Comparison of ENCODE assay signal across 16 cellular contexts in genomic region chr5:10301266-10301665, GRCh38. TPM values are rescaled to one million over a fixed set of nuclear protein-coding genes. Genes with fewer than 3 reads are reported as not detected.
DNase-seq lines count a peak whose midpoint lies in the region; ATAC-seq, FAIRE-seq and TF ChIP-seq lines count a peak whose summit lies in the region.
"Had no signal": no experiment of that assay in that cellular context is flagged by ENCODE, and none has a peak within 500 bp of the region (broad histone marks: within the 10 kb centered on the region; RNA-seq: fewer than 3 reads in every experiment).

No MANE protein-coding gene starts in this region.

- H3K4me2 ChIP-seq in A549: peak overlapping the region; percentile 38; the same call in 2 of the 3 replicates

- H3K4me3 ChIP-seq in A549: no peak overlapping the region
- peak overlapping the region; percentile 21 to 35 for H3K4me3 ChIP-seq in right atrium auricular region
- H3K4me3 ChIP-seq: SK-N-MC had no signal

- no peak for FAIRE-seq in A549 (lab: Jason Lieb, UNC)

- TF ChIP-seq POLR2A in A549 (IDR thresholded peaks at IDR 0.05; ENCODE audit: low read length): no peak

- no peak overlapping the region; a peak in 2 of 6 replicates for H3K27ac ChIP-seq in A549
- H3K27ac ChIP-seq in right atrium auricular region: peak overlapping the region; percentile 69 to 81
- H3K27ac ChIP-seq: SK-N-MC had no signal

- 72% methylated on average over 7 of the region's 7 CpGs for WGBS in A549 (ENCODE audit: missing lambda C conversion rate)

- CTCF ChIA-PET in A549 (lab: Yijun Ruan, JAX): no interaction called here
- CTCF ChIA-PET in HEK293T (lab: Yijun Ruan, JAX): no interaction called here

- no peak for TF ChIP-seq EP300 in A549 (IDR thresholded peaks at IDR 0.05)
- TF ChIP-seq EP300 in Ishikawa (IDR thresholded peaks at IDR 0.05; ENCODE audit: borderline replicate concordance): no peak

- peaks cover 20% of the 10 kb centered on the region for H3K4me1 ChIP-seq in A549
- peaks cover 0 to 9% of the 10 kb centered on the region in 2 donors for H3K4me1 ChIP-seq in right atrium auricular region

- H3K9me3 ChIP-seq in A549 (no peaks in the 10 kb centered on the region), right atrium auricular region (no peaks in the 10 kb centered on the region)

- in situ Hi-C loops in ACHN (cut with HindIII; ENCODE audit: low pct_ligation_motif_present, low pct_unique_long_range_greater_than_20kb, low sequenced_read_pairs): no loop called here

- H3K36me3 ChIP-seq in right atrium auricular region: no peaks in the 10 kb centered on the region

- no peaks in the 10 kb centered on the region for H3K27me3 ChIP-seq in right atrium auricular region

- TF ChIP-seq RAD21 in A549 (conservative IDR thresholded peaks at IDR 0.05 in 1 of 2, IDR thresholded peaks at IDR 0.05 in 1 of 2): no peak
- no peak for TF ChIP-seq RAD21 in Ishikawa (IDR thresholded peaks at IDR 0.05; ENCODE audit: low read depth)

- TF ChIP-seq CTCF in A549 (IDR thresholded peaks at IDR 0.05): no peak
- TF ChIP-seq CTCF in right atrium auricular region (IDR thresholded peaks at IDR 0.05): no peak

- POLR2A ChIA-PET in A549 (lab: Yijun Ruan, JAX) (interaction anchor here (0.6 kb wide), 1 partner anchor 52 kb away, joined by 4 read pairs; no protein-coding TSS in a partner anchor), HEK293T (lab: Yijun Ruan, JAX) (no interaction called here)

- DNase-seq in A549 (ENCODE audit: low read depth in 1 of 2, low spot score in 1 of 2) (no peak), OCI-M1 (lab: John Stamatoyannopoulos, UW) (peak; percentile 45), right atrium auricular region (ENCODE audit: low spot score) (no peak), HK-2 (ENCODE audit: unreplicated experiment) (no peak), ACHN (no peak), HEK293T (ENCODE audit: extremely low spot score) (no peak), hippocampal formation (lab: John Stamatoyannopoulos, UW) (no peak)
- DNase-seq: activated B cell treated with CpG ODN at 0.5 μM for 24 hours; AML-193; EL; foreskin melanocyte; Kasumi-1; naive B cell; stimulated activated naive CD8-positive, alpha-beta T cell treated with anti-CD3 and anti-CD28 coated beads, Interleukin-15, amount 100 ng/mL, for 72 hours had no signal

- no peak for ATAC-seq in A549
- ATAC-seq: stimulated activated naive CD8-positive, alpha-beta T cell treated with anti-CD3 and anti-CD28 coated beads, Interleukin-15, amount 100 ng/mL, for 72 hours had no signal

TF ChIP-seq in A549, 52 proteins besides CTCF, POLR2A, EP300 and RAD21:
- TF ChIP-seq POLR2AphosphoS2 (conservative IDR thresholded peaks at IDR 0.05; ENCODE audit: low read length) (no peak), NFE2L2 (conservative IDR thresholded peaks at IDR 0.05; ENCODE audit: low read length) (no peak), SREBF2 (IDR thresholded peaks at IDR 0.05) (no peak), HOXA7 (CRISPR knock-in tag; IDR thresholded peaks at IDR 0.05) (no peak), ZNF302 (CRISPR knock-in tag; IDR thresholded peaks at IDR 0.05) (no peak)

TF ChIP-seq in Ishikawa, 13 proteins besides CTCF, POLR2A, EP300 and RAD21:
- TF ChIP-seq NFIC (IDR thresholded peaks at IDR 0.05) (peak; percentile 58), ZBTB7A (IDR thresholded peaks at IDR 0.05; ENCODE audit: low read depth) (no peak)

TF ChIP-seq in HEK293T, 16 proteins besides CTCF, POLR2A, EP300 and RAD21:
- TF ChIP-seq FOXA1 (IDR thresholded peaks at IDR 0.05): no peak
- TF ChIP-seq CTBP1 (IDR thresholded peaks at IDR 0.05; ENCODE audit: borderline replicate concordance): no peak
- TF ChIP-seq SUZ12 (IDR thresholded peaks at IDR 0.05): no peak
- no peak for TF ChIP-seq NFRKB (IDR thresholded peaks at IDR 0.05)
- TF ChIP-seq, protein P1, sequence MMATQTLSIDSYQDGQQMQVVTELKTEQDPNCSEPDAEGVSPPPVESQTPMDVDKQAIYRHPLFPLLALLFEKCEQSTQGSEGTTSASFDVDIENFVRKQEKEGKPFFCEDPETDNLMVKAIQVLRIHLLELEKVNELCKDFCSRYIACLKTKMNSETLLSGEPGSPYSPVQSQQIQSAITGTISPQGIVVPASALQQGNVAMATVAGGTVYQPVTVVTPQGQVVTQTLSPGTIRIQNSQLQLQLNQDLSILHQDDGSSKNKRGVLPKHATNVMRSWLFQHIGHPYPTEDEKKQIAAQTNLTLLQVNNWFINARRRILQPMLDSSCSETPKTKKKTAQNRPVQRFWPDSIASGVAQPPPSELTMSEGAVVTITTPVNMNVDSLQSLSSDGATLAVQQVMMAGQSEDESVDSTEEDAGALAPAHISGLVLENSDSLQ (IDR thresholded peaks at IDR 0.05): no peak
- TF ChIP-seq TARDBP (IDR thresholded peaks at IDR 0.05): no peak
- no peak for TF ChIP-seq BHLHE40 (IDR thresholded peaks at IDR 0.05; ENCODE audit: borderline replicate concordance)
- TF ChIP-seq LEF1 (IDR thresholded peaks at IDR 0.05; ENCODE audit: borderline replicate concordance): no peak
- no peak for TF ChIP-seq L3MBTL2 (conservative IDR thresholded peaks at IDR 0.05)
- TF ChIP-seq ZNF384 (IDR thresholded peaks at IDR 0.05): no peak
- no peak for TF ChIP-seq FOXM1 (IDR thresholded peaks at IDR 0.05; ENCODE audit: borderline replicate concordance)
- no peak for TF ChIP-seq FOXK2 (IDR thresholded peaks at IDR 0.05)
- no peak for TF ChIP-seq ELF4 (IDR thresholded peaks at IDR 0.05)
- no peak for TF ChIP-seq HDGF (IDR thresholded peaks at IDR 0.05; ENCODE audit: borderline replicate concordance)

RNA-seq across cellular contexts. Expression of gene CMBL, which starts 6.4 kb away (rescaled TPM):
- polyA plus RNA-seq in A549 (2011; rRNA removed): 23.5 and 23.6 TPM in 2 replicates
- polyA plus RNA-seq in A549 (2012; cell fraction: cytosol; rRNA removed): 24.9 and 33.1 TPM in 2 replicates
- 21.0 and 22.2 TPM in 2 replicates for polyA plus RNA-seq in A549 (2012; cell fraction: nucleus; rRNA removed)
- 32.6 to 35.7 TPM (median 33.8 TPM) in 3 replicates for polyA plus RNA-seq in A549 (2017; fragmentation: RNase III; extraction: RNeasy Plus Mini Kit Qiagen cat#74134 plus additional on column Dnase treatment)
- polyA minus RNA-seq in A549 (2011; rRNA and poly(A)+ RNA removed): 20.4 and 21.6 TPM in 2 replicates
- 10 to 100 TPM in 1 of 2 donors, 1 to 10 TPM in 1; 5.9 to 20.7 TPM for total RNA-seq in right atrium auricular region
- total RNA-seq: activated B cell treated with CpG ODN at 0.5 μM for 24 hours had no signal

RNA-seq across cellular contexts. Expression of gene CCT5, which starts 51.2 kb away (rescaled TPM):
- polyA plus RNA-seq in A549 (2011; rRNA removed) (569 and 730 TPM in 2 replicates), A549 (2017; fragmentation: RNase III; extraction: RNeasy Plus Mini Kit Qiagen cat#74134 plus additional on column Dnase treatment) (809 to 979 TPM (median 858 TPM) in 3 replicates)
- polyA plus RNA-seq in A549 (2012; cell fraction: cytosol; rRNA removed): 495 and 537 TPM in 2 replicates
- 371 and 544 TPM in 2 replicates for polyA plus RNA-seq in A549 (2012; cell fraction: nucleus; rRNA removed)
- 773 and 905 TPM in 2 replicates for polyA minus RNA-seq in A549 (2011; rRNA and poly(A)+ RNA removed)
- 100 to 1,000 TPM in 1 of 2 donors, 10 to 100 TPM in 1; 88.4 to 140 TPM for total RNA-seq in right atrium auricular region

RNA-seq across cellular contexts. Expression of gene ATPSCKMT, which starts 51.6 kb away (rescaled TPM):
- 27.6 and 34.1 TPM in 2 replicates for polyA plus RNA-seq in A549 (2011; rRNA removed)
- polyA plus RNA-seq in A549 (2012; cell fraction: cytosol; rRNA removed): 11.2 and 11.5 TPM in 2 replicates
- polyA plus RNA-seq in A549 (2012; cell fraction: nucleus; rRNA removed): 6.5 and 16.0 TPM in 2 replicates
- 24.5 to 27.4 TPM (median 26.3 TPM) in 3 replicates for polyA plus RNA-seq in A549 (2017; fragmentation: RNase III; extraction: RNeasy Plus Mini Kit Qiagen cat#74134 plus additional on column Dnase treatment)
- polyA minus RNA-seq in A549 (2011; rRNA and poly(A)+ RNA removed): 21.8 and 33.1 TPM in 2 replicates
- total RNA-seq in right atrium auricular region: 10 to 100 TPM in 1 of 2 donors, 1 to 10 TPM in 1; 6.6 to 12.4 TPM

RNA-seq across cellular contexts. Expression of gene MARCHF6, which starts 52.2 kb away (rescaled TPM):
- polyA plus RNA-seq in A549 (2011; rRNA removed) (104 and 119 TPM in 2 replicates), A549 (2017; fragmentation: RNase III; extraction: RNeasy Plus Mini Kit Qiagen cat#74134 plus additional on column Dnase treatment) (47.5 to 50.4 TPM (median 48.7 TPM) in 3 replicates)
- 26.3 and 32.0 TPM in 2 replicates for polyA plus RNA-seq in A549 (2012; cell fraction: cytosol; rRNA removed)
- 68.6 and 128 TPM in 2 replicates for polyA plus RNA-seq in A549 (2012; cell fraction: nucleus; rRNA removed)
- 263 and 267 TPM in 2 replicates for polyA minus RNA-seq in A549 (2011; rRNA and poly(A)+ RNA removed)
- total RNA-seq in right atrium auricular region: 100 to 1,000 TPM in 1 of 2 donors, 10 to 100 TPM in 1; 89.5 to 103 TPM

Comparison
In these comparisons a context has a peak if more than half of its experiments do, and no peak if none do; other contexts are left out.
1. H3K27ac ChIP-seq: peak in right atrium auricular region (2 of 2); none in A549 (0 of 2).